In the genomic region with DNA sequence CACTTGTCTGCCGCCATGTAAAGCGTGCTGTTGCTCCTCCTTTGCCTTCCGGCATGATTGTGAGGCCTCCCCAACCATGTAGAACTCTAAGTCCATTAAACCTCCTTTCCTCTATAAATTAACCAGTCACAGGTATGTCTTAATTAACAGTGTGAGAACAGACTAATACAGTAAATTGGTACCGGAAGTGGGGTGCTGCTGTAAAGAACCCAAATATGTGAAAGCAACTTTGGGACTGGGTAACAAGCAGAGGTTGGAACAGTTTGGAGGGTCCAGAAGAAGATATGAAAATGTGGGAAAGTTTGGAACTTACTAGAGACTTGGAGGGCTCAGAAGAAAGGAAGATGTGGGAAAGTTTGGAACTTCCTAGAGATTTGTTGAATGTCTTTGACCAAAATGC, we compare ENCODE assay signal across 9 cellular contexts.
"Had no signal": no experiment of that assay in that cellular context is flagged by ENCODE, and none has a peak within 500 bp of the region (broad histone marks: within the 10 kb centered on the region; RNA-seq: fewer than 3 reads in every experiment).

No MANE protein-coding gene starts in this region.

- H3K27ac ChIP-seq: GM23248, KMS-11 had no signal

- H3K36me3 ChIP-seq: HAP-1 had no signal

- FAIRE-seq: HTR-8/SVneo had no signal

- DNase-seq: GM23248, GOT3, H7, IMR-90, KBM-7 had no signal

- ATAC-seq: HCT116 had no signal

- H3K4me3 ChIP-seq: GM23248, HAP-1 had no signal

- H3K4me1 ChIP-seq: HAP-1 had no signal

- H3K9ac ChIP-seq: GM23248, KMS-11 had no signal
